In the genomic region with DNA sequence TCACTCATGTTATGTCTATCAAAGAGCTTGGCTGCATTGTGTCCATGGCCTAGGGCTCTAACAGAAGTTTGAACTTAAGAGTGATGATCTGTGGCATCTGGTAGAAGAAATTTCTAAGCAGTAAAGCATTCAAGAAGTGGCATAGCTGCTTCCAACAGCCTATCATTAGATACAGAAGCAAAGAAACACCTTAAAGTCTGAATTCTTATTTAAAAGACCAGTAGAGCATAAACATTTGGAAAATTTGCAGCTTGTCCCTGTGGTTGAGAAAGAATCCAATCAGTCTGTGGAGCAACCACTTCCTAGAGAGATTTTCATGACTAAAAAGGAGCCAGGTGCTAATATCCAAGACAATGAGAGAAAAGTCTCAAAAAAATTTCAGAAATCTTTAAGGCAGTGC, we compare ENCODE assay signal across 21 cellular contexts.
"Had no signal": no experiment of that assay in that cellular context is flagged by ENCODE, and none has a peak within 500 bp of the region (broad histone marks: within the 10 kb centered on the region; RNA-seq: fewer than 3 reads in every experiment).

No MANE protein-coding gene starts in this region.

- H3K27ac ChIP-seq: RWPE1 had no signal

- H3K9ac ChIP-seq: SK-N-SH had no signal

- H3K4me3 ChIP-seq: MG63 had no signal

- H3K9me2 ChIP-seq: SK-N-SH had no signal

- H3K4me2 ChIP-seq: SK-N-SH had no signal

- H3K9me3 ChIP-seq: SK-N-SH had no signal

- ATAC-seq: HepG2, Panc1, PC-3 had no signal

- H3K36me3 ChIP-seq: MG63 had no signal

- DNase-seq: IMR-90, KG1, MG63, NCI-H1092, NCI-H1105 treated with DMSO at 0.1 percent for 48 hours, NCI-H1417 treated with DMSO at 0.1 percent for 48 hours, NCI-H146, NCI-H1694 treated with DMSO at 0.1 percent for 48 hours, NCI-H1930, NCI-H2081, NCI-H2107, NCI-H2227 treated with DMSO at 0.1 percent for 48 hours, NCI-H526 treated with DMSO at 0.1 percent for 48 hours, NCI-H774, PC-3, SHP77, SK-N-SH, SW 1271 had no signal

- H3K27me3 ChIP-seq: MG63 had no signal
